In the genomic region with DNA sequence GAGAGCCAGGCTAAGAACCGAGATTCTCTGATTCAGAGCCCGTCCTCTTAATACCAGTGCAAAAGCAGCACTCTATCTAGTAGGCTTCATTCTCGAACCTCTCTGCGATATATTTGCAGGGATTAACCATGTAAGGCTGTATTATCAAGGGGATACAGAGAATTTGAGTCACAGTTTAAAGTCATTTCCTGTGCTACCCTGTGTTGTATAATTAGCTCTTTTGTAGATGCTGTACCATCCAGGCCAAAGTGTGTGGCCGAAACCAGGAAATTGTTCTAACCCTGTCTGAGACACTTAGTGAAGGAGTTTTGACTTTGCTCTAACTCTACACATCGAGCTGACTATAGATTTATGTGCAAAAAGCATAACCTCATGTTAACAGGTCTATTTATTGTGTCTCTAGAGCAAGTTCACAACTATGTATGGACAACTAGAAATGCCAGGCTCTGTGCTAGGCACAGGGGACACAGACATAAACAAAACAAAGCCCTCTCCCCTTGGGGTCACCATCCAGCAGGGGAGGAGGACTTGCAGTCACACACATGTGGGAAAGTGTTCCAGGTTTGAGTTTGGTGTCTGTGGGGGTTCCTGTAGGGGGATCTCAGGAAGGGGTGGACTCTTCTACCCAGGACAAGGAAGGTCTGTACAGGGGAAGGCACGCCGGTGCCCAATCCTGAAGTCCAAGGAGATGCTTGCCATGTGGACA, we compare ENCODE assay signal across 8 cellular contexts.
DNase-seq lines count a peak whose midpoint lies in the region; ATAC-seq and TF ChIP-seq lines count a peak whose summit lies in the region.

No MANE protein-coding gene starts in this region.

- no peaks in the 10 kb centered on the region for H3K36me3 ChIP-seq in A673 (ENCODE audit: insufficient read depth, low read length, poor library complexity, severe bottlenecking)

- peak overlapping the region; percentile 27 for H3K27ac ChIP-seq in A673 (ENCODE audit: low read depth, low read length, poor library complexity, severe bottlenecking)

- CTCF ChIA-PET in A673 (lab: Charles Lee): no interaction called here

- DNase-seq in A673 (ENCODE audit: low spot score) (peak; percentile 85), midbrain (lab: John Stamatoyannopoulos, UW) (no peak), DMS53 treated with DMSO at 0.1 percent for 48 hours (lab: John Stamatoyannopoulos, UW; ENCODE audit: unreplicated experiment) (no peak), SW 1271 (lab: John Stamatoyannopoulos, UW) (no peak)
- DNase-seq in activated naive CD8-positive, alpha-beta T cell treated with anti-CD3 and anti-CD28 coated beads, Interleukin-2, amount 10 ng/mL, durations not matched to agents 7 days and 5 days: peak; percentile 49
- peak; percentile 82 for DNase-seq in natural killer cell treated with Interleukin-12 subunit alpha and Interleukin-12 subunit beta and Interleukin-15 and Interleukin-18, amount 100 ng/mL, for 72 hours (ENCODE audit: low spot score)

- no peak overlapping the region for H3K4me3 ChIP-seq in A673 (ENCODE audit: low read depth, low read length, poor library complexity, severe bottlenecking)

- H3K27ac Mint-ChIP-seq in activated naive CD8-positive, alpha-beta T cell treated with anti-CD3 and anti-CD28 coated beads, Interleukin-2, amount 10 ng/mL, durations not matched to agents 7 days and 5 days: peak overlapping the region; percentile 96
- peak overlapping the region; percentile 100 for H3K27ac Mint-ChIP-seq in natural killer cell treated with Interleukin-12 subunit alpha and Interleukin-12 subunit beta and Interleukin-15 and Interleukin-18, amount 100 ng/mL, for 72 hours

- no peaks in the 10 kb centered on the region for H3K27me3 Mint-ChIP-seq in activated naive CD8-positive, alpha-beta T cell treated with anti-CD3 and anti-CD28 coated beads, Interleukin-2, amount 10 ng/mL, durations not matched to agents 7 days and 5 days
- no peaks in the 10 kb centered on the region for H3K27me3 Mint-ChIP-seq in natural killer cell treated with Interleukin-12 subunit alpha and Interleukin-12 subunit beta and Interleukin-15 and Interleukin-18, amount 100 ng/mL, for 72 hours

- no peak for TF ChIP-seq CTCF in A673 (conservative IDR thresholded peaks at IDR 0.05; ENCODE audit: low read depth, low read length)

- H3K9me3 Mint-ChIP-seq in activated naive CD8-positive, alpha-beta T cell treated with anti-CD3 and anti-CD28 coated beads, Interleukin-2, amount 10 ng/mL, durations not matched to agents 7 days and 5 days: no peaks in the 10 kb centered on the region
- H3K9me3 Mint-ChIP-seq in natural killer cell treated with Interleukin-12 subunit alpha and Interleukin-12 subunit beta and Interleukin-15 and Interleukin-18, amount 100 ng/mL, for 72 hours: no peaks in the 10 kb centered on the region

- H3K36me3 Mint-ChIP-seq in activated naive CD8-positive, alpha-beta T cell treated with anti-CD3 and anti-CD28 coated beads, Interleukin-2, amount 10 ng/mL, durations not matched to agents 7 days and 5 days: peaks cover 19% of the 10 kb centered on the region
- peaks cover 10% of the 10 kb centered on the region for H3K36me3 Mint-ChIP-seq in natural killer cell treated with Interleukin-12 subunit alpha and Interleukin-12 subunit beta and Interleukin-15 and Interleukin-18, amount 100 ng/mL, for 72 hours

- POLR2A ChIA-PET in A673 (lab: Charles Lee; ENCODE audit: low non-redundant PET): no interaction called here
- POLR2A ChIA-PET in activated naive CD8-positive, alpha-beta T cell treated with anti-CD3 and anti-CD28 coated beads, Interleukin-2, amount 10 ng/mL, durations not matched to agents 7 days and 5 days (lab: Charles Lee): interaction anchor here (0.5 to 9.5 kb wide), 7 partner anchors 16 to 528 kb away, joined by 3 to 164 read pairs (median 39); a partner anchor contains a TSS

- intact Hi-C loops in A673 (cut with micrococcal nuclease; ENCODE audit: unreplicated experiment): no loop called here

- no peaks in the 10 kb centered on the region for H3K9me3 ChIP-seq in A673 (ENCODE audit: low read depth, low read length, poor library complexity, severe bottlenecking)

- no peaks in the 10 kb centered on the region for H3K27me3 ChIP-seq in A673 (replicated peaks; ENCODE audit: insufficient read depth, low read depth, low read length, poor library complexity)

- no TSS peak for BruUV-seq in A673 (replicated peaks; lab: Mats Ljungman, UMichigan)

- peaks cover 82% of the 10 kb centered on the region for H3K4me1 Mint-ChIP-seq in activated naive CD8-positive, alpha-beta T cell treated with anti-CD3 and anti-CD28 coated beads, Interleukin-2, amount 10 ng/mL, durations not matched to agents 7 days and 5 days
- H3K4me1 Mint-ChIP-seq in natural killer cell treated with Interleukin-12 subunit alpha and Interleukin-12 subunit beta and Interleukin-15 and Interleukin-18, amount 100 ng/mL, for 72 hours (ENCODE audit: low read depth in 2 of 2): peaks cover 76 to 82% of the 10 kb centered on the region in 2 donors

- H3K4me3 Mint-ChIP-seq in activated naive CD8-positive, alpha-beta T cell treated with anti-CD3 and anti-CD28 coated beads, Interleukin-2, amount 10 ng/mL, durations not matched to agents 7 days and 5 days: peak overlapping the region; percentile 46
- H3K4me3 Mint-ChIP-seq in natural killer cell treated with Interleukin-12 subunit alpha and Interleukin-12 subunit beta and Interleukin-15 and Interleukin-18, amount 100 ng/mL, for 72 hours: peak overlapping the region; percentile 96

- H3K4me1 ChIP-seq in A673 (ENCODE audit: insufficient read depth, low read length, poor library complexity, severe bottlenecking): peaks cover 34% of the 10 kb centered on the region

- ATAC-seq in GM19438 (IDR thresholded peaks at IDR 0.05; ENCODE audit: low read depth, unreplicated experiment) (peak; percentile 66), HG03460 (IDR thresholded peaks at IDR 0.05; ENCODE audit: unreplicated experiment) (peak; percentile 74)
- ATAC-seq in activated naive CD8-positive, alpha-beta T cell treated with anti-CD3 and anti-CD28 coated beads, Interleukin-2, amount 10 ng/mL, durations not matched to agents 7 days and 5 days (ENCODE audit: low read depth): peak; percentile 69
- peak; percentile 76 to 80 for ATAC-seq in natural killer cell treated with Interleukin-12 subunit alpha and Interleukin-12 subunit beta and Interleukin-15 and Interleukin-18, amount 100 ng/mL, for 72 hours

Comparison
In these comparisons a context has a peak if more than half of its experiments do, and no peak if none do; other contexts are left out.
1. DNase-seq: peak in A673 (single experiment), activated naive CD8-positive, alpha-beta T cell treated with anti-CD3 and anti-CD28 coated beads, Interleukin-2, amount 10 ng/mL, durations not matched to agents 7 days and 5 days (single experiment) and natural killer cell treated with Interleukin-12 subunit alpha and Interleukin-12 subunit beta and Interleukin-15 and Interleukin-18, amount 100 ng/mL, for 72 hours (single experiment); none in midbrain (single experiment), DMS53 treated with DMSO at 0.1 percent for 48 hours (single experiment) and SW 1271 (0 of 2).
2. Peak in every context shown above with its lines, with median percentiles within 50 percentile points of each other: ATAC-seq.